In the genomic region with DNA sequence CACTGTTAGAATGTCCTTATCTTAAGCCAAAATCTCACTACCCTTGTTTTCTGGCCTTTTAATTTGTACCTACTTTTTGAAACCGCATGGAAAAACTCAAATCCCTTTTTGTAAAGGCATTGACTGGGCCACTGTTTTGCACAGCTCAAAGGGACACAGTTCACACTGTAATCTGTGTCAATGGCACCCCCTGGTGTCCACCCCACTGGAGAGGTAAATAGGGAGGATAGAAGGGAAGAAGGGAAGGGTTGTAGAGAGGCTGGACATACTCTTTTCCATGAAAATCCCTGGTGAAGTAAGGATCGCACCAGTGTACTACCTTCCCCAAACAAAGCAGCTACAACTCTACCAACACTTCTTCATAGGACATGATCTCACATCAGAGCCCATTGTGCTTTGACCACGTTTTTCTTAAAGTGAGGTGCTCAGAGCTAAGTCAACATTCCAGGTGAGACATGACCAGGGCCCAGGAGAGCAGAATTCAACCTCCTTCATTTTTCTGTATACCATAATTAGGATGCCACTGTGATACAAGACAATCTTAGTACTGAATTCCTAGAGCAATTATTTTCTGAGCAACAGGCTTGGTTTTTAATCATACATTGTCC, we compare ENCODE assay signal across 8 cellular contexts.
DNase-seq lines count a peak whose midpoint lies in the region; ATAC-seq and TF ChIP-seq lines count a peak whose summit lies in the region.

No MANE protein-coding gene starts in this region.

- peak; percentile 65 for ATAC-seq in HG03175 (IDR thresholded peaks at IDR 0.05; ENCODE audit: unreplicated experiment)
- peak; percentile 99 for ATAC-seq in left lobe of liver
- no peak for ATAC-seq in HG02840 (IDR thresholded peaks at IDR 0.05; ENCODE audit: low FRiP score, unreplicated experiment)

- DNase-seq in NCI-H460 (ENCODE audit: extremely low read depth, low read depth): peak; percentile 88
- peak; percentile 78 for DNase-seq in activated CD4-positive, CD25-positive, alpha-beta regulatory T cell treated with anti-CD3 and anti-CD28 coated beads, Interleukin-2, amount 50 U/mL, for 72 hours
- DNase-seq in cerebellar cortex (ENCODE audit: low spot score): peak; percentile 48
- peak; percentile 88 for DNase-seq in left lobe of liver (ENCODE audit: low spot score)
- peak; percentile 78 to 82 for DNase-seq in stimulated activated CD4-positive, alpha-beta T cell treated with anti-CD3 and anti-CD28 coated beads, Interleukin-4, amount 100 ng/mL, for 48 hours (ENCODE audit: low read depth in 2 of 2)

- TF ChIP-seq CTCF in GM12801 (IDR thresholded peaks at IDR 0.05; ENCODE audit: extremely low read depth, insufficient read length): peak; percentile 64
